In genomic region chrX:145213504-145213903, GRCh38 we compare ENCODE assay signal across 2 cellular contexts.
TF ChIP-seq lines count a peak whose summit lies in the region.

No MANE protein-coding gene starts in this region.

TF ChIP-seq in IMR-90, 13 proteins besides CTCF, POLR2A, EP300 and RAD21:
- no peak for TF ChIP-seq NFE2L2 (IDR thresholded peaks at IDR 0.05; ENCODE audit: low read depth, low read length)

TF ChIP-seq in GM12878, 131 proteins besides CTCF, POLR2A, EP300 and RAD21:
- TF ChIP-seq NFIC (IDR thresholded peaks at IDR 0.05; ENCODE audit: low read depth, low read length) (no peak), E2F8 (IDR thresholded peaks at IDR 0.05; ENCODE audit: low read depth, partially characterized antibody) (no peak), SMARCA5 (IDR thresholded peaks at IDR 0.05) (no peak), RELA (IDR thresholded peaks at IDR 0.05; ENCODE audit: borderline replicate concordance, partially characterized antibody) (no peak), RBBP5 (conservative IDR thresholded peaks at IDR 0.05) (no peak)
